In the genomic region with DNA sequence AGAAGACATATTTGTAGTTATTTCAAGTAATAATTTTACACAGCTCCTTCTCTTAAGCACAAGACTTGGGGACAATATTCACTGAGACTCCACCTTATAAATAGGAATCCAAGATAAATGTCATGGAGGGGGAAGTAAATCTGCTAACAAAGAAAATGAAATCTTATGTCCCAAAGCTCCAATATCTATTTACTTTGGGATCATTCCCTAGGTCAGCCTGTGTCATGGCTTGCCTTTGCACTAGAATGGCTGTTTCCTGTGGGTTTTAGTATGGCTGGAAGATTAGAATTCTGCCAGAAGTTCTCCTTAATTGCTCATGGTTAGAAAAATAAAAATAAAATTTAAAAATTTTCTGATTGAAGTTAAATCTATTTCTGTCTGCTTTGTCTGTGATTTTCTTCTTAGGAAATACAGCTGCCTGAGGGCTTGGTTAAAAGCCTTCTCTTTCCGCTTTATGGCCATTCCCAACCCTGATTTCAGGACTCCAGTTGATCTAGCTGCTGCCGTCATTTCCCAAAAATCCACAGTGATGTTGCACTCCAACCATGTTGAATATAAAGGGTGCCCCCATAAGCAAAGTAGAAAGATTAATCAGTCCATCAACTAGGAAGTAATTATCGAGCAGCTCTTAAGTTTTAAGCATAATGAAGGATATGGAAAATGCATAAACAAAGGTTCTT, we compare ENCODE assay signal across 21 cellular contexts.
DNase-seq lines count a peak whose midpoint lies in the region; ATAC-seq and TF ChIP-seq lines count a peak whose summit lies in the region.
"Had no signal": no experiment of that assay in that cellular context is flagged by ENCODE, and none has a peak within 500 bp of the region (broad histone marks: within the 10 kb centered on the region; RNA-seq: fewer than 3 reads in every experiment).

No MANE protein-coding gene starts in this region.

- H3K9me1 ChIP-seq in IMR-90 (ENCODE audit: insufficient read depth, low read length) = no peaks in the 10 kb centered on the region

- no peak overlapping the region for H3K4me3 ChIP-seq in mammary epithelial cell (replicated peaks in 1 of 3; ENCODE audit: insufficient read depth in 1 of 3, low read depth in 2 of 3, low read length in 3 of 3)
- H3K4me3 ChIP-seq in IMR-90 (ENCODE audit: insufficient read depth, low read depth, low read length) = no peak overlapping the region
- H3K4me3 ChIP-seq: A549; BLaER1 treated with 17β-estradiol and CSF1 and Interleukin-3, amounts not matched to agents 10 nM and 100 nM; GM23338 had no signal

- no peak overlapping the region for H3K4me3 Mint-ChIP-seq in MCF 10A (ENCODE audit: unreplicated experiment)
- H3K4me3 Mint-ChIP-seq: CD14-positive monocyte; CD4-positive, alpha-beta T cell; CD8-positive, alpha-beta memory T cell; GM23338; H9; HFFc6 had no signal

- no peak for DNase-seq in mammary epithelial cell
- DNase-seq in MCF 10A (ENCODE audit: unreplicated experiment) = no peak
- no peak for DNase-seq in left ventricle myocardium superior
- no peak for DNase-seq in Right ventricle myocardium superior
- no peak for DNase-seq in IMR-90
- DNase-seq in sciatic nerve (ENCODE audit: low spot score) = no peak
- DNase-seq: 8988T; ACHN; AML-193; BE2C; CD4-positive, alpha-beta T cell; CD8-positive, alpha-beta memory T cell; DMS 273 treated with DMSO at 0.1 percent for 48 hours; DND-41; H9; HFFc6 had no signal

- ATAC-seq in left ventricle myocardium superior (peak; percentile 63), Right ventricle myocardium superior (ENCODE audit: poor library complexity) (no peak), IMR-90 (ENCODE audit: low read depth) (no peak), sciatic nerve (peak; percentile 83), GM21528 (IDR thresholded peaks at IDR 0.05; ENCODE audit: low FRiP score, unreplicated experiment) (no peak)
- ATAC-seq: GM23338 had no signal

- H2BK20ac ChIP-seq in IMR-90 (ENCODE audit: low read depth, low read length) = peak overlapping the region; percentile 66; the same call in 1 of the 2 replicates

- no peaks in the 10 kb centered on the region for H3K4me1 Mint-ChIP-seq in MCF 10A (ENCODE audit: insufficient read depth, unreplicated experiment)
- H3K4me1 Mint-ChIP-seq: CD8-positive, alpha-beta memory T cell; GM23338 had no signal

- TSS peak; percentile 40 for BruUV-seq in mammary epithelial cell (replicated peaks; lab: Mats Ljungman, UMichigan)
- no TSS peak for BruUV-seq in MCF 10A (replicated peaks; lab: Mats Ljungman, UMichigan)
- no TSS peak for BruUV-seq in IMR-90 (replicated peaks; lab: Mats Ljungman, UMichigan)

- H4K91ac ChIP-seq in IMR-90 (ENCODE audit: insufficient read depth, low read depth, low read length) = no peak overlapping the region

- no peaks in the 10 kb centered on the region for H3K36me3 Mint-ChIP-seq in MCF 10A (ENCODE audit: insufficient read depth, unreplicated experiment)
- H3K36me3 Mint-ChIP-seq: CD14-positive monocyte; CD8-positive, alpha-beta memory T cell had no signal

- WGBS in mammary epithelial cell (ENCODE audit: low coverage, missing lambda C conversion rate) = 92% methylated on average over 3 of the region's 3 CpGs
- WGBS in IMR-90 (ENCODE audit: extremely low coverage in 2 of 2, insufficient read length in 1 of 2), 2 experiments = no CpG with 5 or more reads among the region's 3 CpGs

- H2BK15ac ChIP-seq in IMR-90 (ENCODE audit: low read depth, low read length) = no peak overlapping the region

- H3K36me3 ChIP-seq in mammary epithelial cell (ENCODE audit: insufficient read depth, low read length) = no peaks in the 10 kb centered on the region
- H3K36me3 ChIP-seq in IMR-90 (ENCODE audit: control insufficient read depth, insufficient read depth, low read length) = no peaks in the 10 kb centered on the region
- H3K36me3 ChIP-seq: BE2C; BLaER1 treated with 17β-estradiol and CSF1 and Interleukin-3, amounts not matched to agents 10 nM and 100 nM had no signal

- no peak overlapping the region for H3K18ac ChIP-seq in IMR-90 (ENCODE audit: low read depth, low read length)

- CTCF ChIA-PET in mammary epithelial cell (lab: Charles Lee; ENCODE audit: low non-redundant PET) (no interaction called here), MCF 10A (lab: Yijun Ruan, JAX) (interaction anchor here (0.5 kb wide), 1 partner anchor 16 kb away, joined by 3 read pairs; no protein-coding TSS in a partner anchor), IMR-90 (lab: Yijun Ruan, JAX) (no interaction called here)

- intact Hi-C loops in mammary epithelial cell (cut with micrococcal nuclease) = no loop called here
- intact Hi-C loops in MCF 10A (cut with micrococcal nuclease) = no loop called here
- intact Hi-C loops in left ventricle myocardium superior (cut with micrococcal nuclease) = no loop called here
- intact Hi-C loops in Right ventricle myocardium superior (cut with DNase I) = no loop called here
- intact Hi-C loops in IMR-90 (cut with micrococcal nuclease) = no loop called here
- intact Hi-C loops in sciatic nerve (cut with DNase I) = no loop called here

- H3K27ac ChIP-seq in mammary epithelial cell (ENCODE audit: insufficient read depth, low read depth, low read length) (no peak overlapping the region), IMR-90 (ENCODE audit: insufficient read depth, low read length) (no peak overlapping the region)
- H3K27ac ChIP-seq: BLaER1 treated with 17β-estradiol and CSF1 and Interleukin-3, amounts not matched to agents 10 nM and 100 nM had no signal

- no peak overlapping the region for H3K4ac ChIP-seq in IMR-90 (ENCODE audit: low read depth, low read length)

- H3K23ac ChIP-seq in IMR-90 (ENCODE audit: low read depth, low read length) = no peak overlapping the region

- no peaks in the 10 kb centered on the region for H3K27me3 Mint-ChIP-seq in MCF 10A (ENCODE audit: insufficient read depth, unreplicated experiment)
- H3K27me3 Mint-ChIP-seq: CD4-positive, alpha-beta T cell; CD8-positive, alpha-beta memory T cell had no signal

- no peaks in the 10 kb centered on the region for H3K4me1 ChIP-seq in mammary epithelial cell (ENCODE audit: insufficient read depth, low read length)
- H3K4me1 ChIP-seq in IMR-90 (ENCODE audit: control insufficient read depth, insufficient read depth, low read length) = no peaks in the 10 kb centered on the region
- H3K4me1 ChIP-seq: BE2C had no signal

- no peak overlapping the region for H4K8ac ChIP-seq in IMR-90 (ENCODE audit: low read depth in 2 of 2, low read length in 2 of 2)

- no peaks in the 10 kb centered on the region for H3K27me3 ChIP-seq in mammary epithelial cell (ENCODE audit: insufficient read depth, low read length)
- H3K27me3 ChIP-seq in IMR-90 (ENCODE audit: control insufficient read depth, insufficient read depth, low read length) = no peaks in the 10 kb centered on the region
- H3K27me3 ChIP-seq: BE2C; BLaER1 treated with 17β-estradiol and CSF1 and Interleukin-3, amounts not matched to agents 10 nM and 100 nM had no signal

- no peak overlapping the region for H2AFZ ChIP-seq in mammary epithelial cell (ENCODE audit: low read depth, low read length)
- H2AFZ ChIP-seq in IMR-90 (replicated peaks; ENCODE audit: low read length, poor library complexity) = no peak overlapping the region
- H2AFZ ChIP-seq: GM23338 had no signal

- H4K5ac ChIP-seq in IMR-90 (ENCODE audit: low read depth, low read length) = no peak overlapping the region

- H3K9me3 ChIP-seq in mammary epithelial cell (replicated peaks; ENCODE audit: insufficient read depth, low read length) (no peaks in the 10 kb centered on the region), IMR-90 (ENCODE audit: control insufficient read depth, insufficient read depth, low read length) (no peaks in the 10 kb centered on the region; the same call in 1 of the 2 replicates)
- H3K9me3 ChIP-seq: A549, BE2C had no signal

- TF ChIP-seq CTCF in mammary epithelial cell (conservative IDR thresholded peaks at IDR 0.05 in 1 of 2, IDR thresholded peaks at IDR 0.05 in 1 of 2; ENCODE audit: extremely low read depth in 1 of 2, insufficient read depth in 1 of 2, low read depth in 1 of 2, low read length in 2 of 2) (no peak), MCF 10A (IDR thresholded peaks at IDR 0.05; ENCODE audit: unreplicated experiment) (no peak), IMR-90 (conservative IDR thresholded peaks at IDR 0.05; ENCODE audit: low read depth, low read length) (no peak)

- no peak overlapping the region for H3K9ac ChIP-seq in mammary epithelial cell (ENCODE audit: insufficient read depth, low read length)
- no peak overlapping the region for H3K9ac ChIP-seq in IMR-90 (ENCODE audit: low read depth, low read length)
- H3K9ac ChIP-seq: BLaER1 treated with 17β-estradiol and CSF1 and Interleukin-3, amounts not matched to agents 10 nM and 100 nM had no signal

- H3K9me3 Mint-ChIP-seq in MCF 10A (ENCODE audit: unreplicated experiment) = no peaks in the 10 kb centered on the region
- H3K9me3 Mint-ChIP-seq: GM23338, H9 had no signal

- no peak overlapping the region for H3K27ac Mint-ChIP-seq in MCF 10A (ENCODE audit: low read depth, unreplicated experiment)
- H3K27ac Mint-ChIP-seq: CD4-positive, alpha-beta T cell; CD8-positive, alpha-beta memory T cell; GM23338; H9; HFFc6 had no signal

- dilution Hi-C loops in mammary epithelial cell (cut with HindIII; ENCODE audit: low sequenced_read_pairs) (no loop called here), IMR-90 (cut with HindIII; ENCODE audit: low sequenced_read_pairs, unreplicated experiment) (no loop called here)

- H2AK5ac ChIP-seq in IMR-90 (ENCODE audit: low read depth, low read length) = no peak overlapping the region

- TF ChIP-seq RAD21 in IMR-90 (IDR thresholded peaks at IDR 0.05; ENCODE audit: low read length) = no peak

- H3K56ac ChIP-seq in IMR-90 (ENCODE audit: extremely low read depth, insufficient read depth, low read length) = no peak overlapping the region

- H4K20me1 ChIP-seq in mammary epithelial cell (ENCODE audit: insufficient read depth, low read length) (no peaks in the 10 kb centered on the region), IMR-90 (ENCODE audit: insufficient read depth, low read length) (no peaks in the 10 kb centered on the region)
- H4K20me1 ChIP-seq: BLaER1 treated with 17β-estradiol and CSF1 and Interleukin-3, amounts not matched to agents 10 nM and 100 nM had no signal

- TF ChIP-seq POLR2A in IMR-90 (IDR thresholded peaks at IDR 0.05; ENCODE audit: low read depth, low read length) = no peak

- H3K79me2 ChIP-seq in mammary epithelial cell (ENCODE audit: insufficient read depth, low read length) = no peaks in the 10 kb centered on the region

- H3K14ac ChIP-seq in IMR-90 (replicated peaks; ENCODE audit: low read depth, low read length) = no peak overlapping the region

- no peak overlapping the region for H2BK120ac ChIP-seq in IMR-90 (ENCODE audit: low read depth, low read length)

- POLR2A ChIA-PET in MCF 10A (lab: Yijun Ruan, JAX) = interaction anchor here (1.0 kb wide), 1 partner anchor 16 kb away, joined by 4 read pairs; no protein-coding TSS in a partner anchor
- POLR2A ChIA-PET in IMR-90 (lab: Charles Lee; ENCODE audit: unreplicated experiment) = no interaction called here

- in situ Hi-C loops in mammary epithelial cell (cut with MboI; ENCODE audit: low sequenced_read_pairs in 2 of 2) (no loop called here), IMR-90 (cut with MboI; ENCODE audit: low sequenced_read_pairs) (no loop called here)

- no peak overlapping the region for H2BK5ac ChIP-seq in IMR-90 (ENCODE audit: low read depth, low read length, poor library complexity, severe bottlenecking)

- no peaks in the 10 kb centered on the region for H3K79me1 ChIP-seq in IMR-90 (ENCODE audit: low read depth in 1 of 2, low read length in 2 of 2)

- no peak overlapping the region for H2AK9ac ChIP-seq in IMR-90 (replicated peaks; ENCODE audit: low read depth, low read length, poor library complexity)

- H3K4me2 ChIP-seq in mammary epithelial cell (ENCODE audit: insufficient read depth, low read depth, low read length) (no peak overlapping the region), IMR-90 (ENCODE audit: low read depth, low read length) (no peak overlapping the region)
- H3K4me2 ChIP-seq: A549; BLaER1 treated with 17β-estradiol and CSF1 and Interleukin-3, amounts not matched to agents 10 nM and 100 nM; GM23338 had no signal

Comparison
In these comparisons a context has a peak if more than half of its experiments do, and no peak if none do; other contexts are left out.
1. ATAC-seq: peak in left ventricle myocardium superior (single experiment) and sciatic nerve (single experiment); none in Right ventricle myocardium superior (single experiment), IMR-90 (single experiment) and GM21528 (single experiment).